12 cellular contexts compared by ENCODE assay signal in genomic region chr11:127034973-127035372, GRCh38. TPM values are rescaled to one million over a fixed set of nuclear protein-coding genes. Genes with fewer than 3 reads are reported as not detected.
"Had no signal": no experiment of that assay in that cellular context is flagged by ENCODE, and none has a peak within 500 bp of the region (broad histone marks: within the 10 kb centered on the region; RNA-seq: fewer than 3 reads in every experiment).

No MANE protein-coding gene starts in this region.

- H3K4me3 ChIP-seq: GM23248, GM23338, HAP-1 had no signal

- FAIRE-seq: H1, H54 had no signal

- H3K4me2 ChIP-seq: GM23338 had no signal

- H3K4me1 ChIP-seq: HAP-1 had no signal

- H3K27ac ChIP-seq: GM23248 had no signal

- H3K9me3 ChIP-seq: HAP-1 had no signal

- H2AFZ ChIP-seq: GM23248, GM23338 had no signal

- H3K9ac ChIP-seq: GM23248 had no signal

- ATAC-seq: GM23338, HCT116 had no signal

- DNase-seq: GM23248, GOT3, H7, H9, HCEC 1CT, HFFc6 had no signal

- H3K36me3 ChIP-seq: HAP-1 had no signal

RNA-seq across cellular contexts. Expression of gene KIRREL3, which starts 34.4 kb away (rescaled TPM):
- total RNA-seq: H4 had no signal
